1 cellular context compared by ENCODE assay signal in the genomic region with DNA sequence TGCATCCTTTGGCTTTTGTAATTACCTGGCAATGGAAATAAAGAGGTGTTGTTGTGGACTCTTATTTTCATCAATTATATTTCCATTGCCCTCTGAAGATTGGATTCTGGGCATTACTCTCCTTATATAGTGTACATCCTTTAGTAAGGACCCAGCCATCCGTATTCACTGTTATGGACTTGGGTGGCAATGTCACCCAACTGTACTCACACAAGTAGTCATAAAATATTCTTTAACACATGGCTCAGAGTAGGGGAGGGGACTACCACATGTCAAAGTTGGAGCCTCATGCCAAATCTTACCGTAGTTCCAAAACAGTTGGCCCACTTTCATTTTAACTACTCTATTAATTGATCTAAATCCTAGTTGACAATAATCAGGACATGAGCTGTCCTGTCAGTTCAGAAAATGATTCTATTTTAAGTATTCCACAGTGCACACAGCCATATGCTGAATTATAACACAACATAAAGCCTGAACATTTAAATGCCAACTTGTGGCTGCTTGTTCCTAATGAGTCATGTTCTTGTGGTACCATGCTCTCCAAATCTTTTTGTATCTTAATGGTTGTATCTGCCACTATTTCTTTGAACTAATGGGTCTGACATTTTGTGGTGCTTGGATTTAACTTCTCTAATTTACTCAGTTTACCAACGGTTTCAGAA.
TF ChIP-seq lines count a peak whose summit lies in the region.

No MANE protein-coding gene starts in this region.

TF ChIP-seq in HEK293T, 16 proteins besides CTCF, POLR2A, EP300 and RAD21 (continued from another document):
- TF ChIP-seq NFRKB (IDR thresholded peaks at IDR 0.05) (no peak), FOXA1 (IDR thresholded peaks at IDR 0.05) (no peak), BHLHE40 (IDR thresholded peaks at IDR 0.05; ENCODE audit: borderline replicate concordance) (no peak), SP1 (IDR thresholded peaks at IDR 0.05) (no peak)
TF ChIP-seq in HEK293T: peak in this region for 0.
